In the genomic region with DNA sequence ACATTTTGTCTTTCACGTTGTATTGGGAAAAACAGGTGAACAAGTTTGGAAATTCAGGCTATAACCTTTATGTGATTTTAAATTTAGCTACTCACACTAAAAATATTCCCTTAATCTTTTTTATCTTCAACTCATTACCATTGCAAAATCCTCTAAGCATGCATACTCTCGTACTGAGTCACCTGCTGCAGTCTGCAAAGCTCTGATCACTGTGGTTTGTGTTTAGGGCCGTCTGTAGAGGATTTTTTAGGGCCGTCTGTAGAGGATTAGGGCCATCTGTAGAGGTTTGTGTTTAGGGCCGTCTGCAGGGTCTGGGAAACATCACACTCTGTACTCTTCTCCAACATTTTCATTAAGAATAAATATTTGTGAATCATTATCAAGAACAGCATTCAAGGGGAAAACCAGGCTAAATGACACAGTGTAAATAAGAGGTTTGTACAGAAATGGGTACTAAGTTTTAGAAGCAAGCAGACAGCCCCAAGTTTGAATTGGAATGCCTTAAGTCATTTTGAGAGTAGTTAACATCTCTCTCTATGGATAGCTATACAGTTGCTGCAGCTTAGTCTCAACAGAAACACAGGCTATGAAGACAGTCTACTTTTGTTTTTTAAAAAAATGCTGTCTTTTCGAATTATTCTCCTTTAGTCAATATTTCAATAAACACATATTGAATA, we compare ENCODE assay signal across 9 cellular contexts.
DNase-seq lines count a peak whose midpoint lies in the region; ATAC-seq and TF ChIP-seq lines count a peak whose summit lies in the region.
"Had no signal": no experiment of that assay in that cellular context is flagged by ENCODE, and none has a peak within 500 bp of the region (broad histone marks: within the 10 kb centered on the region; RNA-seq: fewer than 3 reads in every experiment).

No MANE protein-coding gene starts in this region.

- DNase-seq in A172 (ENCODE audit: low spot score) (peak; percentile 83), NOMO-1 (lab: John Stamatoyannopoulos, UW; ENCODE audit: unreplicated experiment in 2 of 2) (peak; percentile 29 to 72), RPMI8226 (no peak), AML-193 (lab: John Stamatoyannopoulos, UW) (no peak), inferior parietal cortex (ENCODE audit: extremely low spot score) (no peak)
- DNase-seq: C1 segment of cervical spinal cord had no signal

- H3K4me1 ChIP-seq in gastroesophageal sphincter: peaks cover 6 to 27% (median 12%) of the 10 kb centered on the region in 3 donors

- H3K27me3 ChIP-seq in gastroesophageal sphincter: no peaks in the 10 kb centered on the region

- TF ChIP-seq EP300 in gastroesophageal sphincter (IDR thresholded peaks at IDR 0.05): no peak

- no peaks in the 10 kb centered on the region for H3K9me3 ChIP-seq in gastroesophageal sphincter

- peak overlapping the region; percentile 7 to 54 (median 19) for H3K27ac ChIP-seq in gastroesophageal sphincter

- no peak overlapping the region for H3K4me3 ChIP-seq in gastroesophageal sphincter

- WGBS in gastroesophageal sphincter (ENCODE audit: low coverage in 1 of 2), 2 donors: 6 to 21% methylated on average over 3 to 6 of the region's 6 CpGs

- TF ChIP-seq CTCF in gastroesophageal sphincter (IDR thresholded peaks at IDR 0.05): no peak

- peak; percentile 59 for ATAC-seq in GM21717 (IDR thresholded peaks at IDR 0.05; ENCODE audit: unreplicated experiment)
- peak; percentile 73 for ATAC-seq in gastroesophageal sphincter
- ATAC-seq in HG03354 (IDR thresholded peaks at IDR 0.05; ENCODE audit: poor library complexity, severe bottlenecking, unreplicated experiment): no peak

- H3K36me3 ChIP-seq in gastroesophageal sphincter: no peaks in the 10 kb centered on the region

- no peak for TF ChIP-seq POLR2A in gastroesophageal sphincter (IDR thresholded peaks at IDR 0.05)

Comparison
In these comparisons a context has a peak if more than half of its experiments do, and no peak if none do; other contexts are left out.
1. DNase-seq: peak in A172 (single experiment) and NOMO-1 (2 of 2); none in RPMI8226 (single experiment), AML-193 (0 of 2) and inferior parietal cortex (single experiment).